In genomic region chrX:82585868-82586267, GRCh38 we compare ENCODE assay signal across 35 cellular contexts.
"Had no signal": no experiment of that assay in that cellular context is flagged by ENCODE, and none has a peak within 500 bp of the region (broad histone marks: within the 10 kb centered on the region; RNA-seq: fewer than 3 reads in every experiment).

No MANE protein-coding gene starts in this region.

- H3K27me3 Mint-ChIP-seq: activated B cell treated with CpG ODN at 0.5 μM for 24 hours; activated CD8-positive, alpha-beta T cell treated with anti-CD3 and anti-CD28 coated beads for 36 hours; activated naive CD4-positive, alpha-beta T cell treated with anti-CD3 and anti-CD28 coated beads, Interleukin-2, amount 50 U/mL, for 24 hours; activated naive CD8-positive, alpha-beta T cell treated with anti-CD3 and anti-CD28 coated beads for 36 hours; activated naive CD8-positive, alpha-beta T cell treated with anti-CD3 and anti-CD28 coated beads, Interleukin-2, amount 50 U/mL, for 24 hours; effector memory CD8-positive, alpha-beta T cell had no signal

- DNase-seq: activated B cell treated with CpG ODN at 0.5 μM for 24 hours; activated CD4-positive, alpha-beta T cell treated with anti-CD3 and anti-CD28 coated beads for 48 hours; activated CD4-positive, alpha-beta T cell treated with anti-CD3 and anti-CD28 coated beads, Interleukin-2, amount 50 U/mL, for 1 hour; activated CD4-positive, alpha-beta T cell treated with anti-CD3 and anti-CD28 coated beads, Interleukin-2, amount 50 U/mL, for 48 hours; activated CD8-positive, alpha-beta memory T cell treated with anti-CD3 and anti-CD28 coated beads for 24 hours; activated CD8-positive, alpha-beta T cell treated with anti-CD3 and anti-CD28 coated beads for 36 hours; activated effector memory CD4-positive, alpha-beta T cell treated with anti-CD3 and anti-CD28 coated beads, Interleukin-2, amount 50 U/mL, for 16 hours; activated naive CD4-positive, alpha-beta T cell treated with anti-CD3 and anti-CD28 coated beads for 36 hours; activated naive CD8-positive, alpha-beta T cell treated with anti-CD3 and anti-CD28 coated beads for 36 hours; activated naive CD8-positive, alpha-beta T cell treated with anti-CD3 and anti-CD28 coated beads, Interleukin-2, amount 50 U/mL, for 24 hours; activated T-cell treated with anti-CD3 and anti-CD28 coated beads, Interleukin-2, amount 50 U/mL, for 4 hours; adrenal gland; amygdala; aorta; body of pancreas; caudate nucleus; cortex of kidney; dermis blood vessel endothelial cell; effector CD4-positive, alpha-beta T cell; effector memory CD8-positive, alpha-beta T cell; esophagus squamous epithelium; foreskin melanocyte; head of caudate nucleus; hippocampal formation; T1000; WERI-Rb-1 had no signal

- H3K4me1 ChIP-seq: adrenal gland, body of pancreas, esophagus squamous epithelium, gastroesophageal sphincter had no signal

- H3K36me3 Mint-ChIP-seq: activated naive CD4-positive, alpha-beta T cell treated with anti-CD3 and anti-CD28 coated beads, Interleukin-2, amount 50 U/mL, for 24 hours; activated naive CD8-positive, alpha-beta T cell treated with anti-CD3 and anti-CD28 coated beads for 36 hours had no signal

- H3K9me3 ChIP-seq: adrenal gland, body of pancreas, esophagus squamous epithelium, gastroesophageal sphincter had no signal

- FAIRE-seq: colon, endometrium, endothelial cell of umbilical vein had no signal

- H3K4me1 Mint-ChIP-seq: activated B cell treated with CpG ODN at 0.5 μM for 24 hours; activated naive CD4-positive, alpha-beta T cell treated with anti-CD3 and anti-CD28 coated beads, Interleukin-2, amount 50 U/mL, for 24 hours; activated naive CD8-positive, alpha-beta T cell treated with anti-CD3 and anti-CD28 coated beads for 36 hours; activated naive CD8-positive, alpha-beta T cell treated with anti-CD3 and anti-CD28 coated beads, Interleukin-2, amount 50 U/mL, for 24 hours had no signal

- H3K4me3 ChIP-seq: adrenal gland, body of pancreas, esophagus squamous epithelium, gastroesophageal sphincter had no signal

- H3K4me3 Mint-ChIP-seq: activated B cell treated with CpG ODN at 0.5 μM for 24 hours; activated CD8-positive, alpha-beta T cell treated with anti-CD3 and anti-CD28 coated beads for 36 hours; activated naive CD4-positive, alpha-beta T cell treated with anti-CD3 and anti-CD28 coated beads for 36 hours; activated naive CD4-positive, alpha-beta T cell treated with anti-CD3 and anti-CD28 coated beads, Interleukin-2, amount 50 U/mL, for 24 hours; activated naive CD8-positive, alpha-beta T cell treated with anti-CD3 and anti-CD28 coated beads for 36 hours; activated naive CD8-positive, alpha-beta T cell treated with anti-CD3 and anti-CD28 coated beads, Interleukin-2, amount 50 U/mL, for 24 hours; activated T-cell treated with anti-CD3 and anti-CD28 coated beads, Interleukin-2, amount 50 U/mL, for 4 hours; effector memory CD8-positive, alpha-beta T cell; T-helper 2 cell treated with Interferon-gamma antibody and Interleukin-4, amounts not matched to agents 5 μg/mL and 100 μg/mL, for 36 hours had no signal

- H3K36me3 ChIP-seq: adrenal gland, esophagus squamous epithelium, gastroesophageal sphincter, WERI-Rb-1 had no signal

- H3K27ac ChIP-seq: adrenal gland, body of pancreas, epithelial cell of prostate, esophagus squamous epithelium, gastroesophageal sphincter, WERI-Rb-1 had no signal

- ATAC-seq: activated CD4-positive, CD25-positive, alpha-beta regulatory T cell treated with anti-CD3 and anti-CD28 coated beads, Interleukin-2, amount 50 U/mL, for 24 hours; activated CD8-positive, alpha-beta T cell treated with anti-CD3 and anti-CD28 coated beads for 36 hours; activated naive CD8-positive, alpha-beta T cell treated with anti-CD3 and anti-CD28 coated beads, Interleukin-2, amount 50 U/mL, for 24 hours; activated T-cell treated with anti-CD3 and anti-CD28 coated beads, Interleukin-2, amount 50 U/mL, for 4 hours; body of pancreas; effector memory CD8-positive, alpha-beta T cell; gastroesophageal sphincter had no signal

- H3K9me3 Mint-ChIP-seq: activated B cell treated with CpG ODN at 0.5 μM for 24 hours; activated CD8-positive, alpha-beta T cell treated with anti-CD3 and anti-CD28 coated beads for 36 hours; activated naive CD4-positive, alpha-beta T cell treated with anti-CD3 and anti-CD28 coated beads for 36 hours; activated naive CD4-positive, alpha-beta T cell treated with anti-CD3 and anti-CD28 coated beads, Interleukin-2, amount 50 U/mL, for 24 hours; activated naive CD8-positive, alpha-beta T cell treated with anti-CD3 and anti-CD28 coated beads for 36 hours; activated T-cell treated with anti-CD3 and anti-CD28 coated beads, Interleukin-2, amount 50 U/mL, for 4 hours; activated T-helper 2 cell treated with anti-CD3 and anti-CD28 coated beads, Interferon-gamma antibody, Interleukin-2, Interleukin-4, amounts not matched to agents 10 μg/mL and 5 μg/mL and 100 μg/mL, durations not matched to agents 14 hours and 24 hours and 36 hours; effector memory CD8-positive, alpha-beta T cell; T-helper 2 cell treated with Interferon-gamma antibody and Interleukin-4, amounts not matched to agents 5 μg/mL and 100 μg/mL, for 36 hours had no signal

- H3K27ac Mint-ChIP-seq: activated B cell treated with CpG ODN at 0.5 μM for 24 hours; activated CD8-positive, alpha-beta T cell treated with anti-CD3 and anti-CD28 coated beads for 36 hours; activated naive CD4-positive, alpha-beta T cell treated with anti-CD3 and anti-CD28 coated beads for 36 hours; activated naive CD4-positive, alpha-beta T cell treated with anti-CD3 and anti-CD28 coated beads, Interleukin-2, amount 50 U/mL, for 24 hours; activated naive CD8-positive, alpha-beta T cell treated with anti-CD3 and anti-CD28 coated beads for 36 hours; activated naive CD8-positive, alpha-beta T cell treated with anti-CD3 and anti-CD28 coated beads, Interleukin-2, amount 50 U/mL, for 24 hours; activated T-helper 2 cell treated with anti-CD3 and anti-CD28 coated beads, Interferon-gamma antibody, Interleukin-2, Interleukin-4, amounts not matched to agents 10 μg/mL and 5 μg/mL and 100 μg/mL, durations not matched to agents 14 hours and 24 hours and 36 hours; effector memory CD8-positive, alpha-beta T cell; T-helper 2 cell treated with Interferon-gamma antibody and Interleukin-4, amounts not matched to agents 5 μg/mL and 100 μg/mL, for 36 hours had no signal

- H3K27me3 ChIP-seq: body of pancreas, esophagus squamous epithelium, gastroesophageal sphincter had no signal
